In genomic region chr6:90478278-90478677, GRCh38 we compare ENCODE assay signal across 1 cellular context.
TF ChIP-seq lines count a peak whose summit lies in the region.

No MANE protein-coding gene starts in this region.

TF ChIP-seq in SK-N-SH, 30 proteins besides CTCF, POLR2A, EP300 and RAD21 (continued from another document):
- TF ChIP-seq ZBTB33 (IDR thresholded peaks at IDR 0.05; ENCODE audit: borderline replicate concordance, low read depth) (no peak), FOXM1 (IDR thresholded peaks at IDR 0.05; ENCODE audit: low read depth) (no peak), SMC3 (IDR thresholded peaks at IDR 0.05; ENCODE audit: low read depth, low read length) (no peak), EZH2phosphoT487 (IDR thresholded peaks at IDR 0.05; ENCODE audit: borderline replicate concordance, low read depth) (no peak), ELF1 (IDR thresholded peaks at IDR 0.05) (no peak), GATA2 (CRISPR knock-in tag; IDR thresholded peaks at IDR 0.05) (no peak), RXRA (IDR thresholded peaks at IDR 0.05; ENCODE audit: borderline replicate concordance, low read depth) (no peak), PBX3 (IDR thresholded peaks at IDR 0.05) (no peak)
